11 cellular contexts compared by ENCODE assay signal in the genomic region with DNA sequence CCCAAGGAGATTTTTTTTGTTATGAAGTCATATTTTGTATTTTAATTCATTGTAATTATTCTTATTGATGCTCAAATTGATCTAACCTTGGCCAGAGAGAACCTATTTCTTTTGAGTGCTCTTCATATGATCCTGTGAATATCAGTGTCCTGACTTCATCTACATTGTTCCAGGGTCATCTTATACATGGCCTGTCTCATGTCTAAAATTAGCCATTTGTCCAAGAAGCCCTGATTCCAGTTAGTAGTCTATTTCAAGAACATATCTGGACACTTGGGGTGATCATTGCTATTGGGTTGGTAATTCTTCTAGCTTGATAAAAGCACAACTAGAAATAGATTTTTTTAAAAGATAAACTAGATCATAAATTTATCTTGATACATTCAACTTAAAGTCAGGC.
"Had no signal": no experiment of that assay in that cellular context is flagged by ENCODE, and none has a peak within 500 bp of the region (broad histone marks: within the 10 kb centered on the region; RNA-seq: fewer than 3 reads in every experiment).

No MANE protein-coding gene starts in this region.

- H3K27ac ChIP-seq: GM23248 had no signal

- H2AFZ ChIP-seq: GM23248, GM23338 had no signal

- H3K4me1 ChIP-seq: HAP-1 had no signal

- H3K9ac ChIP-seq: GM23248 had no signal

- DNase-seq: GM23248, GOT3, H7, H9, HCEC 1CT, HFFc6 had no signal

- H3K4me2 ChIP-seq: GM23338 had no signal

- H3K4me3 ChIP-seq: GM23248, GM23338, HAP-1 had no signal

- H3K9me3 ChIP-seq: HAP-1 had no signal

- ATAC-seq: GM23338, HCT116 had no signal

- FAIRE-seq: H1, H54 had no signal

- H3K36me3 ChIP-seq: HAP-1 had no signal
